In genomic region chr4:55154290-55154880, GRCh38 we compare ENCODE assay signal across 19 cellular contexts. TPM values are rescaled to one million over a fixed set of nuclear protein-coding genes. Genes with fewer than 3 reads are reported as not detected.
DNase-seq lines count a peak whose midpoint lies in the region; ATAC-seq and TF ChIP-seq lines count a peak whose summit lies in the region.
"Had no signal": no experiment of that assay in that cellular context is flagged by ENCODE, and none has a peak within 500 bp of the region (broad histone marks: within the 10 kb centered on the region; RNA-seq: fewer than 3 reads in every experiment).

No MANE protein-coding gene starts in this region.

- H3K4me3 ChIP-seq in left lung (no peak overlapping the region), smooth muscle cell (no peak overlapping the region)
- H3K4me3 ChIP-seq: A549, HAP-1 had no signal

- H2AFZ ChIP-seq in H9 (ENCODE audit: low read length) (peak overlapping the region; percentile 29), smooth muscle cell (ENCODE audit: low read depth) (peak overlapping the region; percentile 65)

- peaks cover 5 to 6% of the 10 kb centered on the region in 2 experiments; a peak in 3 of 5 replicates for H3K9me3 Mint-ChIP-seq in H9
- H3K9me3 Mint-ChIP-seq: CD4-positive, alpha-beta T cell had no signal

- no peak overlapping the region for H3K56ac ChIP-seq in H9 (ENCODE audit: insufficient read length, low read depth, low read length)

- H4K8ac ChIP-seq in H9 (replicated peaks; ENCODE audit: insufficient read length, low read depth, low read length): no peak overlapping the region

- no peaks in the 10 kb centered on the region for H3K23me2 ChIP-seq in H9 (ENCODE audit: insufficient read length, low read depth, low read length, poor library complexity, severe bottlenecking)

- no peak overlapping the region for H3K23ac ChIP-seq in H9 (ENCODE audit: insufficient read length, low read depth, low read length)

- DNase-seq in DMS153 (lab: John Stamatoyannopoulos, UW) (peak; percentile 2), DMS153 treated with DMSO at 0.1 percent for 48 hours (lab: John Stamatoyannopoulos, UW; ENCODE audit: unreplicated experiment) (no peak), H9 (no peak), left lung (no peak), smooth muscle cell (lab: John Stamatoyannopoulos, UW; ENCODE audit: unreplicated experiment) (no peak), foreskin keratinocyte (no peak), amniotic stem cell (lab: John Stamatoyannopoulos, UW) (no peak)
- DNase-seq: AML-193; Caco-2; CD4-positive, alpha-beta T cell; DMS79 treated with DMSO at 0.1 percent for 48 hours; GF-D8; GOT3 had no signal

- H3K36me3 ChIP-seq in left lung: no peaks in the 10 kb centered on the region
- no peaks in the 10 kb centered on the region for H3K36me3 ChIP-seq in smooth muscle cell (ENCODE audit: low read depth)
- H3K36me3 ChIP-seq: HAP-1 had no signal

- H4K20me1 ChIP-seq in H9 (ENCODE audit: control insufficient read depth, insufficient read depth, insufficient read length): no peaks in the 10 kb centered on the region
- no peaks in the 10 kb centered on the region for H4K20me1 ChIP-seq in smooth muscle cell (ENCODE audit: low read depth)

- H3K4ac ChIP-seq in H9 (ENCODE audit: low read depth, low read length): no peak overlapping the region

- H3K27me3 ChIP-seq in H9 (ENCODE audit: insufficient read depth, low read length) (no peaks in the 10 kb centered on the region), left lung (peaks cover 8 to 27% of the 10 kb centered on the region in 2 donors), smooth muscle cell (ENCODE audit: low read depth) (no peaks in the 10 kb centered on the region), foreskin keratinocyte (peaks cover 53% of the 10 kb centered on the region)

- no peak overlapping the region for H4K91ac ChIP-seq in H9 (ENCODE audit: insufficient read length, low read depth, low read length)

- H3K4me1 ChIP-seq in H9 (ENCODE audit: insufficient read depth, low read length): no peaks in the 10 kb centered on the region
- no peaks in the 10 kb centered on the region for H3K4me1 ChIP-seq in left lung
- H3K4me1 ChIP-seq in smooth muscle cell (ENCODE audit: low read depth): no peaks in the 10 kb centered on the region
- no peaks in the 10 kb centered on the region for H3K4me1 ChIP-seq in foreskin keratinocyte
- H3K4me1 ChIP-seq: A549, Caco-2, HAP-1 had no signal

- no peak overlapping the region for H3T11ph ChIP-seq in H9 (ENCODE audit: low read length)

- H4K5ac ChIP-seq in H9 (ENCODE audit: insufficient read length, low read depth, low read length): no peak overlapping the region

- H3K9me3 ChIP-seq in H9 (ENCODE audit: control insufficient read depth, low read depth, low read length): no peaks in the 10 kb centered on the region
- H3K9me3 ChIP-seq in left lung: no peaks in the 10 kb centered on the region
- no peaks in the 10 kb centered on the region for H3K9me3 ChIP-seq in smooth muscle cell (replicated peaks; ENCODE audit: low read depth)
- H3K9me3 ChIP-seq: A549, Caco-2, HAP-1 had no signal

- H3F3A ChIP-seq in smooth muscle cell (ENCODE audit: low read depth): no peaks in the 10 kb centered on the region

- no peaks in the 10 kb centered on the region for H3K27me3 Mint-ChIP-seq in H9 (ENCODE audit: low read depth)

- no peak overlapping the region for H2BK5ac ChIP-seq in H9 (ENCODE audit: insufficient read length, low read length)

- H3K79me1 ChIP-seq in H9 (ENCODE audit: insufficient read depth, low read depth, low read length, poor library complexity, severe bottlenecking): no peaks in the 10 kb centered on the region

- WGBS in H9 (ENCODE audit: extremely low coverage, insufficient read length, low lambda C conversion rate): no CpG with 5 or more reads among the region's 5 CpGs
- 57% methylated on average over 5 of the region's 5 CpGs for WGBS in smooth muscle cell (ENCODE audit: low lambda C conversion rate)

- intact Hi-C loops in left lung (cut with DNase I): no loop called here

- H3K4me1 Mint-ChIP-seq in H9: peaks cover 3 to 4% of the 10 kb centered on the region in 2 experiments; a peak in 2 of 4 replicates

- H3K14ac ChIP-seq in H9 (ENCODE audit: insufficient read depth, low read length): no peak overlapping the region

- H3K79me2 ChIP-seq in H9 (ENCODE audit: insufficient read depth, low read length) (no peaks in the 10 kb centered on the region), smooth muscle cell (ENCODE audit: low read depth) (no peaks in the 10 kb centered on the region)

- H2BK120ac ChIP-seq in H9 (ENCODE audit: low read depth, low read length, poor library complexity, severe bottlenecking): no peak overlapping the region

- no peak overlapping the region for H3K18ac ChIP-seq in H9 (ENCODE audit: insufficient read length, low read depth, low read length)

- no peak overlapping the region for H3K4me3 Mint-ChIP-seq in H9
- H3K4me3 Mint-ChIP-seq: CD4-positive, alpha-beta T cell had no signal

- TF ChIP-seq CTCF in H9 (conservative IDR thresholded peaks at IDR 0.05) (no peak), left lung (IDR thresholded peaks at IDR 0.05) (no peak), smooth muscle cell (IDR thresholded peaks at IDR 0.05; ENCODE audit: borderline replicate concordance, insufficient read depth, poor library complexity, severe bottlenecking) (no peak), foreskin keratinocyte (conservative IDR thresholded peaks at IDR 0.05) (no peak)

- H3K4me2 ChIP-seq in H9 (ENCODE audit: insufficient read depth, insufficient read length, low read length): no peak overlapping the region
- no peak overlapping the region for H3K4me2 ChIP-seq in smooth muscle cell
- H3K4me2 ChIP-seq: A549 had no signal

- no peak overlapping the region for H2AK5ac ChIP-seq in H9 (ENCODE audit: insufficient read length, low read length)

- H3K27ac Mint-ChIP-seq in H9: no peak overlapping the region
- H3K27ac Mint-ChIP-seq: CD4-positive, alpha-beta T cell had no signal

- H3K9ac ChIP-seq in H9 (ENCODE audit: extremely low read depth, insufficient read length, low read length) (no peak overlapping the region), smooth muscle cell (ENCODE audit: low read depth) (no peak overlapping the region)

- H2BK12ac ChIP-seq in H9 (ENCODE audit: insufficient read length, low read depth, low read length): no peak overlapping the region

- no peak overlapping the region for H2BK15ac ChIP-seq in H9 (ENCODE audit: low read depth, low read length)

- H3K27ac ChIP-seq in H9 (ENCODE audit: insufficient read length, low read depth, low read length) (no peak overlapping the region), left lung (no peak overlapping the region), smooth muscle cell (ENCODE audit: low read depth) (no peak overlapping the region), foreskin keratinocyte (no peak overlapping the region)
- H3K27ac ChIP-seq: 22Rv1, A549, C4-2B had no signal

- H3K36me3 Mint-ChIP-seq in H9 (ENCODE audit: insufficient read depth in 1 of 3, low read depth in 3 of 3): peaks cover 0 to 4% (median 0%) of the 10 kb centered on the region in 3 experiments; a peak in 1 of 7 replicates

- no peak overlapping the region for H2BK20ac ChIP-seq in H9 (ENCODE audit: low read depth, low read length, poor library complexity, severe bottlenecking)

- ATAC-seq in left lung (peak; percentile 90), foreskin keratinocyte (no peak)
- ATAC-seq: A549 had no signal

RNA-seq across cellular contexts. Expression of gene KDR, which starts 29.0 kb away (rescaled TPM):
- total RNA-seq in H9 (2021) (48.2 and 51.4 TPM in 2 replicates), left lung (10 to 100 TPM; 27.1 to 34.9 TPM), smooth muscle cell (56.3 and 58.6 TPM in 2 replicates), foreskin keratinocyte (not detected in 2 replicates)
- polyA plus RNA-seq in smooth muscle cell (27.7 and 29.3 TPM in 2 replicates), foreskin keratinocyte (not detected in 2 replicates)
- total RNA-seq: Caco-2; CD4-positive, alpha-beta T cell; HT-29 had no signal
- polyA plus RNA-seq: A549, BJ had no signal

Comparison
In these comparisons a context has a peak if more than half of its experiments do, and no peak if none do; other contexts are left out.
1. RNA of gene KDR, which starts 29.0 kb away (total RNA-seq): 56.3 to 58.6 TPM in smooth muscle cell, 48.2 to 51.4 TPM in H9 and 27.1 to 34.9 TPM in left lung; not detected in foreskin keratinocyte; every median in the first group is over 10 times any median in the second.